13 cellular contexts compared by ENCODE assay signal in the genomic region with DNA sequence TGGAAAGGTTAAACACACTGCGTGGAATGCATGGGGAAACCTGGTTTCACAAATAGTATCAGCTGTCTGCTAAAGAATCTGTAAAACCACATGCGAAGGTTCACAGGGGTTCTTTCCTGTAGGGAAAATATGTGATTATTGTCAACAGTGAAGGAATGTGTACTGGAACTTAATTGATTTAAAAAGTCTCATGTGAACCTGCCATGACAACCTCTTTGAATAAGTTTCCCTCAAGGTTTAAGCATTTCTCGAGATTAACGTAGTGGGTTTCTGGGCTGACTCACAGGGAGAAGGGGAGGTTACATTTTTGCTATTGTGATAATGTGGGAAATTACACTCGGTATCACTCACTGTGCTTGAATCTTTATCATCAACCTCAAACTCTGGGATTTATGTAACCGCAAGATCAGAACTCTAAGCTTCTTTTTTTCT. TPM values are rescaled to one million over a fixed set of nuclear protein-coding genes. Genes with fewer than 3 reads are reported as not detected.
A peak's percentile ranks its signal among the peaks of the same experiment; 100 is the strongest.
DNase-seq lines count a peak whose midpoint lies in the region; ATAC-seq and TF ChIP-seq lines count a peak whose summit lies in the region.
"Had no signal": no experiment of that assay in that cellular context is flagged by ENCODE, and none has a peak within 500 bp of the region (broad histone marks: within the 10 kb centered on the region; RNA-seq: fewer than 3 reads in every experiment).

No MANE protein-coding gene starts in this region.

- H3K79me2 ChIP-seq in mammary epithelial cell (ENCODE audit: insufficient read depth, low read length): no peaks in the 10 kb centered on the region

- dilution Hi-C loops in mammary epithelial cell (cut with HindIII; ENCODE audit: low sequenced_read_pairs): no loop called here

- H3K27me3 ChIP-seq in mammary epithelial cell (ENCODE audit: insufficient read depth, low read length) (no peaks in the 10 kb centered on the region), breast epithelium (no peaks in the 10 kb centered on the region), right lobe of liver (no peaks in the 10 kb centered on the region), upper lobe of left lung (no peaks in the 10 kb centered on the region)

- no peak overlapping the region for H3K27ac ChIP-seq in mammary epithelial cell (ENCODE audit: insufficient read depth, low read depth, low read length)
- no peak overlapping the region for H3K27ac ChIP-seq in breast epithelium
- H3K27ac ChIP-seq in right lobe of liver: peak overlapping the region in 2 of 3 donors; percentile 25 to 49
- peak overlapping the region; percentile 2 to 69 (median 64) for H3K27ac ChIP-seq in upper lobe of left lung
- H3K27ac ChIP-seq: C4-2B, epithelial cell of prostate had no signal

- H3K4me1 ChIP-seq in mammary epithelial cell (ENCODE audit: insufficient read depth, low read length): no peaks in the 10 kb centered on the region
- no peaks in the 10 kb centered on the region for H3K4me1 ChIP-seq in breast epithelium
- peaks cover 0 to 74% (median 25%) of the 10 kb centered on the region in 4 donors for H3K4me1 ChIP-seq in right lobe of liver
- peaks cover 50 to 78% (median 72%) of the 10 kb centered on the region in 4 donors for H3K4me1 ChIP-seq in upper lobe of left lung

- H3K4me3 ChIP-seq in mammary epithelial cell (replicated peaks in 1 of 3; ENCODE audit: insufficient read depth in 1 of 3, low read depth in 2 of 3, low read length in 3 of 3) (no peak overlapping the region), breast epithelium (no peak overlapping the region), astrocyte of the cerebellum (ENCODE audit: low read depth, low read length) (no peak overlapping the region), right lobe of liver (no peak overlapping the region), upper lobe of left lung (no peak overlapping the region)

- ATAC-seq in right lobe of liver: no peak
- ATAC-seq in upper lobe of left lung (ENCODE audit: low FRiP score in 2 of 2): no peak
- no peak for ATAC-seq in HG02759 (IDR thresholded peaks at IDR 0.05; ENCODE audit: unreplicated experiment)

- TF ChIP-seq CTCF in mammary epithelial cell (conservative IDR thresholded peaks at IDR 0.05 in 1 of 2, IDR thresholded peaks at IDR 0.05 in 1 of 2; ENCODE audit: extremely low read depth in 1 of 2, insufficient read depth in 1 of 2, low read depth in 1 of 2, low read length in 2 of 2): no peak
- no peak for TF ChIP-seq CTCF in breast epithelium (IDR thresholded peaks at IDR 0.05)
- TF ChIP-seq CTCF in astrocyte of the cerebellum (IDR thresholded peaks at IDR 0.05; ENCODE audit: low read depth, low read length, missing control alignments): no peak
- no peak for TF ChIP-seq CTCF in right lobe of liver (IDR thresholded peaks at IDR 0.05)
- no peak for TF ChIP-seq CTCF in upper lobe of left lung (IDR thresholded peaks at IDR 0.05)

- CTCF ChIA-PET in mammary epithelial cell (lab: Charles Lee; ENCODE audit: low non-redundant PET): no interaction called here

- H3K36me3 ChIP-seq in mammary epithelial cell (ENCODE audit: insufficient read depth, low read length) (no peaks in the 10 kb centered on the region), breast epithelium (no peaks in the 10 kb centered on the region), right lobe of liver (no peaks in the 10 kb centered on the region), upper lobe of left lung (no peaks in the 10 kb centered on the region)

- no peak overlapping the region for H3K4me2 ChIP-seq in mammary epithelial cell (ENCODE audit: insufficient read depth, low read depth, low read length)

- H2AFZ ChIP-seq in mammary epithelial cell (ENCODE audit: low read depth, low read length): no peak overlapping the region

- no TSS peak for BruUV-seq in mammary epithelial cell (replicated peaks; lab: Mats Ljungman, UMichigan)

- H4K20me1 ChIP-seq in mammary epithelial cell (ENCODE audit: insufficient read depth, low read length): no peaks in the 10 kb centered on the region

- intact Hi-C loops in mammary epithelial cell (cut with micrococcal nuclease): no loop called here
- intact Hi-C loops in breast epithelium (cut with DNase I; ENCODE audit: low total_unique reads): no loop called here
- intact Hi-C loops in right lobe of liver (cut with DNase I): no loop called here

- DNase-seq in mammary epithelial cell: peak; percentile 58
- DNase-seq in breast epithelium (ENCODE audit: low spot score in 2 of 2): no peak
- DNase-seq in astrocyte of the cerebellum (ENCODE audit: low read depth): peak; percentile 99
- DNase-seq in right lobe of liver: no peak
- DNase-seq in upper lobe of left lung: no peak
- DNase-seq in SHP77 treated with DMSO at 0.1 percent for 48 hours (lab: John Stamatoyannopoulos, UW): no peak
- DNase-seq in NCI-H82 treated with DMSO at 0.1 percent for 48 hours (lab: John Stamatoyannopoulos, UW; ENCODE audit: unreplicated experiment): no peak
- DNase-seq: left cardiac atrium; NCI-H774; stimulated activated naive B cell treated with anti-CD40 and anti-IgM and Interleukin-4, amounts not matched to agents 10 μg/mL and 1 μg/mL and 100 μg/mL, for 72 hours had no signal

- in situ Hi-C loops in mammary epithelial cell (cut with MboI; ENCODE audit: low sequenced_read_pairs in 2 of 2): no loop called here
- in situ Hi-C loops in astrocyte of the cerebellum (cut with HindIII; ENCODE audit: low sequenced_read_pairs): no loop called here

- TF ChIP-seq POLR2A in breast epithelium (IDR thresholded peaks at IDR 0.05) (no peak), right lobe of liver (IDR thresholded peaks at IDR 0.05) (no peak), upper lobe of left lung (IDR thresholded peaks at IDR 0.05) (no peak)

- 98% methylated on average over 6 of the region's 6 CpGs for WGBS in mammary epithelial cell (ENCODE audit: low coverage, missing lambda C conversion rate)
- 55% methylated on average over 6 of the region's 6 CpGs for WGBS in right lobe of liver (ENCODE audit: insufficient coverage, low coverage, low lambda C conversion rate, missing lambda C conversion rate)
- WGBS in upper lobe of left lung, 2 donors: 72 to 73% methylated on average over 6 of the region's 6 CpGs

- H3K9ac ChIP-seq in mammary epithelial cell (ENCODE audit: insufficient read depth, low read length): no peak overlapping the region

- H3K9me3 ChIP-seq in mammary epithelial cell (replicated peaks; ENCODE audit: insufficient read depth, low read length) (no peaks in the 10 kb centered on the region), breast epithelium (no peaks in the 10 kb centered on the region), right lobe of liver (no peaks in the 10 kb centered on the region), upper lobe of left lung (no peaks in the 10 kb centered on the region)

- TF ChIP-seq EP300 in upper lobe of left lung (IDR thresholded peaks at IDR 0.05): no peak

RNA-seq across cellular contexts. Expression of a gene that starts 28.2 kb away (rescaled TPM):
- total RNA-seq in mammary epithelial cell (1 to 10 TPM; 7.7 to 8.7 TPM), breast epithelium (100 to 1,000 TPM; 127 to 206 (median 136) TPM), right lobe of liver (10 to 100 TPM; 40.8 to 67.6 (median 52.2) TPM), upper lobe of left lung (100 to 1,000 TPM in 3 of 6 donors, 10 to 100 TPM in 3; 48.2 to 148 (median 111) TPM)
- 6.9 TPM for polyA plus RNA-seq in mammary epithelial cell
- 6.4 TPM for polyA minus RNA-seq in mammary epithelial cell

Comparison
In these comparisons a context has a peak if more than half of its experiments do, and no peak if none do; other contexts are left out.
1. DNase-seq: peak in mammary epithelial cell (single experiment) and astrocyte of the cerebellum (single experiment); none in breast epithelium (0 of 2), right lobe of liver (0 of 3), upper lobe of left lung (0 of 2), SHP77 treated with DMSO at 0.1 percent for 48 hours (single experiment) and NCI-H82 treated with DMSO at 0.1 percent for 48 hours (single experiment).
2. RNA of a gene that starts 28.2 kb away (total RNA-seq): 127 to 206 TPM in breast epithelium, 48.2 to 148 TPM in upper lobe of left lung and 40.8 to 67.6 TPM in right lobe of liver; 7.7 to 8.7 TPM in mammary epithelial cell; every median in the first group is over 4 times any median in the second.
3. H3K27ac ChIP-seq: peak in right lobe of liver (2 of 3) and upper lobe of left lung (4 of 4); none in mammary epithelial cell (single experiment) and breast epithelium (0 of 2).